Comparison of ENCODE assay signal across 12 cellular contexts in the genomic region with DNA sequence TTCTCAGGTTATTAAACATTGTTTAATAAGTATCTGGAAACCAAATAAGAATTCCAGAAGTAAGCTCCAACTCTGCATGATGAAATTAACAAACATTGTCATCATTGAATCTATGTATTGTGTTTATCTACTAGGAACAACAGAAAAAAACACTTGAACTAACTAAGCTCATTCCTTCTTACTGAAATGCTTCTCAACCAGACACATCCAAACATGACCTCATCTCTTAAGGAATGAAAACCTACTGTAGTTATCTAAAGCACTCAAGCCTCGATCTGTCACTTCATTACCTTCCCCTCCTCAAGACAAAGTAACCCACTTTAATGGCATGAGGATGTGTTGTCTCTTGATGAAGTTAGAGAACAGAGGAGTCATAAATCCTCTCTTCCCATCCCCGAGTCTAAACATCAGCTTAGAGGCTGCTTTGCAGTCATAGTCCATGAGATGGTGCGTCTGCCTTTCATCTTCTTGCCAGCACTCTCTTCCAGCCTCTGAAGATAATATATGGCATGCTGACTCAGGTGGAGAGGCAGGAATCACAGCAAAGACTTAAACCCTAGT.
DNase-seq lines count a peak whose midpoint lies in the region; ATAC-seq and TF ChIP-seq lines count a peak whose summit lies in the region.
"Had no signal": no experiment of that assay in that cellular context is flagged by ENCODE, and none has a peak within 500 bp of the region (broad histone marks: within the 10 kb centered on the region; RNA-seq: fewer than 3 reads in every experiment).

No MANE protein-coding gene starts in this region.

- H3K27ac ChIP-seq in colonic mucosa, result peak overlapping the region; percentile 37
- H3K27ac ChIP-seq in muscle layer of duodenum (ENCODE audit: low read length), result peak overlapping the region; percentile 34

- DNase-seq in AG20443 (ENCODE audit: low spot score) (peak; percentile 34), LNCaP clone FGC (ENCODE audit: low read depth) (peak; percentile 69), colonic mucosa (no peak), SHP77 (lab: John Stamatoyannopoulos, UW) (no peak), NCI-H128 (lab: John Stamatoyannopoulos, UW; ENCODE audit: unreplicated experiment) (no peak), NCI-H510A (lab: John Stamatoyannopoulos, UW) (no peak)
- DNase-seq: amygdala; NCI-H146; stimulated activated CD4-positive, alpha-beta T cell treated with anti-CD3 and anti-CD28 coated beads, Interleukin-4, amount 100 ng/mL, for 4 hours; T-helper 17 cell had no signal

- H3K4me3 ChIP-seq in LNCaP clone FGC (ENCODE audit: low read depth, low read length) (no peak overlapping the region), colonic mucosa (no peak overlapping the region), muscle layer of duodenum (ENCODE audit: low read depth in 1 of 2, low read length in 2 of 2) (no peak overlapping the region)

- H3K36me3 ChIP-seq in colonic mucosa (no peaks in the 10 kb centered on the region), muscle layer of duodenum (ENCODE audit: control insufficient read depth in 1 of 2, insufficient read depth in 2 of 2, low read length in 2 of 2) (peaks cover 4 to 9% of the 10 kb centered on the region in 2 donors)

- no peak for ATAC-seq in HG02763 (IDR thresholded peaks at IDR 0.05; ENCODE audit: unreplicated experiment)
- ATAC-seq: T-helper 17 cell had no signal

- H3K9ac ChIP-seq in colonic mucosa (ENCODE audit: low read depth in 2 of 2, low read length in 2 of 2), result no peak overlapping the region

- H3K27me3 ChIP-seq in colonic mucosa, result no peaks in the 10 kb centered on the region
- no peaks in the 10 kb centered on the region for H3K27me3 ChIP-seq in muscle layer of duodenum (ENCODE audit: low read depth, low read length)

- intact Hi-C loops in colonic mucosa (cut with DNase I), result no loop called here

- TF ChIP-seq CTCF in LNCaP clone FGC (IDR thresholded peaks at IDR 0.05; ENCODE audit: control insufficient read depth, extremely low read depth, insufficient read depth) (no peak), colonic mucosa (IDR thresholded peaks at IDR 0.05) (no peak)

- no peaks in the 10 kb centered on the region for H3K9me3 ChIP-seq in colonic mucosa
- no peaks in the 10 kb centered on the region for H3K9me3 ChIP-seq in muscle layer of duodenum (ENCODE audit: control insufficient read depth in 1 of 2, low read length in 2 of 2)

- H3K4me1 ChIP-seq in colonic mucosa, result peaks cover 18% of the 10 kb centered on the region
- peaks cover 14 to 15% of the 10 kb centered on the region in 2 donors for H3K4me1 ChIP-seq in muscle layer of duodenum (ENCODE audit: control insufficient read depth in 1 of 2, insufficient read depth in 2 of 2, low read length in 2 of 2)

Comparison
In these comparisons a context has a peak if more than half of its experiments do, and no peak if none do; other contexts are left out.
1. DNase-seq: peak in AG20443 (single experiment) and LNCaP clone FGC (single experiment); none in colonic mucosa (single experiment), SHP77 (0 of 2), NCI-H128 (single experiment) and NCI-H510A (single experiment).